14 cellular contexts compared by ENCODE assay signal in the genomic region with DNA sequence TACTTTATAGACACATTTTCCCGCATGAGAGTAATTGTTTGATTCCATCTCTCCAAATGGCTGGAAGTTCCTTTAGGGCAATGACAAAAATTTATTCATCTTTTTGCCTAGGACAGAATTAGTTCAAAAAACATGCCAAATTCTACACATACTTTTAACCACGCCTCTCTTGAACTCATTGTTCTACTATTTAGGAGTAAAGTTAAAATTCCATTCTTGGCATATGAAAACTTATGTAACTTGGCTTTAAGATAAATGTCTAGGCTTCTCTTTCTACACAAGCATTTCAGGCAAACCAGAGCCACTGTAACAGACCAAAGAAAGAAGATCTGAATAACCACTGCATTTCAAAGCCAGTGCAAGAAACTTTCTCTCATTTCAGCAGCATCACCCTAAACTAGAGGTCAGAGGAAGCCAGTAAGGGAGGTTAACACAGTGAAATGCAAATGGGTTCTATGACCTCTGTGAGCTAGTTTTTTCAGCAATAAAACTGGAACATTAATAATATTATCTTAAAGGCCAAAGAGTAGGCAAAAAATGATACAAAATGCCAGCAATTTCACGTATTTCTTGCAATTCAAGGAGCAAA.
DNase-seq lines count a peak whose midpoint lies in the region; ATAC-seq and TF ChIP-seq lines count a peak whose summit lies in the region.
"Had no signal": no experiment of that assay in that cellular context is flagged by ENCODE, and none has a peak within 500 bp of the region (broad histone marks: within the 10 kb centered on the region; RNA-seq: fewer than 3 reads in every experiment).

No MANE protein-coding gene starts in this region.

- H3K4me1 ChIP-seq in left ventricle myocardium inferior = peaks cover 54% of the 10 kb centered on the region

- DNase-seq in GM03348 (ENCODE audit: low spot score) (peak; percentile 24), fibroblast of peridontal ligament (ENCODE audit: extremely low read depth) (peak; percentile 71), renal cortical epithelial cell (ENCODE audit: low read depth) (peak; percentile 2), left ventricle myocardium inferior (no peak), NCI-H2107 treated with DMSO at 0.1 percent for 48 hours (lab: John Stamatoyannopoulos, UW; ENCODE audit: unreplicated experiment) (no peak)
- DNase-seq: activated CD8-positive, alpha-beta T cell treated with anti-CD3 and anti-CD28 coated beads for 36 hours; DMS153; naive B cell; NCI-H1417 treated with DMSO at 0.1 percent for 48 hours; posterior cingulate gyrus had no signal

- H3K9me3 ChIP-seq in left ventricle myocardium inferior (replicated peaks) = no peaks in the 10 kb centered on the region
- H3K9me3 ChIP-seq: thoracic aorta had no signal

- no peaks in the 10 kb centered on the region for H3K36me3 ChIP-seq in left ventricle myocardium inferior
- H3K36me3 ChIP-seq: thoracic aorta had no signal

- H3K27me3 ChIP-seq in left ventricle myocardium inferior (ENCODE audit: low read depth) = no peaks in the 10 kb centered on the region

- H3K27ac ChIP-seq in left ventricle myocardium inferior (replicated peaks) = no peak overlapping the region
- H3K27ac ChIP-seq: thoracic aorta had no signal

- intact Hi-C loops in left ventricle myocardium inferior (cut with micrococcal nuclease) = no loop called here

- H3K4me3 ChIP-seq in left ventricle myocardium inferior = no peak overlapping the region
- H3K4me3 ChIP-seq: thoracic aorta had no signal

- TF ChIP-seq CTCF in left ventricle myocardium inferior (IDR thresholded peaks at IDR 0.05; ENCODE audit: borderline replicate concordance) = no peak

- peak; percentile 43; the same call in 2 of the 3 replicates for ATAC-seq in SK-N-SH treated with all-trans-retinoic acid at 6 μM for 48 hours
- no peak for ATAC-seq in activated CD4-positive, CD25-positive, alpha-beta regulatory T cell treated with anti-CD3 and anti-CD28 coated beads, Interleukin-2, amount 50 U/mL, for 24 hours
- no peak for ATAC-seq in GM19452 (IDR thresholded peaks at IDR 0.05; ENCODE audit: unreplicated experiment)
- ATAC-seq: activated CD8-positive, alpha-beta T cell treated with anti-CD3 and anti-CD28 coated beads for 36 hours had no signal

TF ChIP-seq in SK-N-SH treated with all-trans-retinoic acid at 6 μM for 48 hours, 23 proteins besides CTCF, POLR2A, EP300 and RAD21:
- TF ChIP-seq ZFP3 (CRISPR knock-in tag; IDR thresholded peaks at IDR 0.05) = no peak
- TF ChIP-seq, protein P1, sequence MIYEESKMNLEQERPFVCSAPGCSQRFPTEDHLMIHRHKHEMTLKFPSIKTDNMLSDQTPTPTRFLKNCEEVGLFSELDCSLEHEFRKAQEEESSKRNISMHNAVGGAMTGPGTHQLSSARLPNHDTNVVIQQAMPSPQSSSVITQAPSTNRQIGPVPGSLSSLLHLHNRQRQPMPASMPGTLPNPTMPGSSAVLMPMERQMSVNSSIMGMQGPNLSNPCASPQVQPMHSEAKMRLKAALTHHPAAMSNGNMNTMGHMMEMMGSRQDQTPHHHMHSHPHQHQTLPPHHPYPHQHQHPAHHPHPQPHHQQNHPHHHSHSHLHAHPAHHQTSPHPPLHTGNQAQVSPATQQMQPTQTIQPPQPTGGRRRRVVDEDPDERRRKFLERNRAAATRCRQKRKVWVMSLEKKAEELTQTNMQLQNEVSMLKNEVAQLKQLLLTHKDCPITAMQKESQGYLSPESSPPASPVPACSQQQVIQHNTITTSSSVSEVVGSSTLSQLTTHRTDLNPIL (CRISPR knock-in tag; IDR thresholded peaks at IDR 0.05; ENCODE audit: low read depth) = no peak
- no peak for TF ChIP-seq SNAI2 (CRISPR knock-in tag; IDR thresholded peaks at IDR 0.05)
- TF ChIP-seq OSR1 (CRISPR knock-in tag; IDR thresholded peaks at IDR 0.05) = no peak
- TF ChIP-seq ISL1 (CRISPR knock-in tag; IDR thresholded peaks at IDR 0.05) = no peak
- TF ChIP-seq, protein P2, sequence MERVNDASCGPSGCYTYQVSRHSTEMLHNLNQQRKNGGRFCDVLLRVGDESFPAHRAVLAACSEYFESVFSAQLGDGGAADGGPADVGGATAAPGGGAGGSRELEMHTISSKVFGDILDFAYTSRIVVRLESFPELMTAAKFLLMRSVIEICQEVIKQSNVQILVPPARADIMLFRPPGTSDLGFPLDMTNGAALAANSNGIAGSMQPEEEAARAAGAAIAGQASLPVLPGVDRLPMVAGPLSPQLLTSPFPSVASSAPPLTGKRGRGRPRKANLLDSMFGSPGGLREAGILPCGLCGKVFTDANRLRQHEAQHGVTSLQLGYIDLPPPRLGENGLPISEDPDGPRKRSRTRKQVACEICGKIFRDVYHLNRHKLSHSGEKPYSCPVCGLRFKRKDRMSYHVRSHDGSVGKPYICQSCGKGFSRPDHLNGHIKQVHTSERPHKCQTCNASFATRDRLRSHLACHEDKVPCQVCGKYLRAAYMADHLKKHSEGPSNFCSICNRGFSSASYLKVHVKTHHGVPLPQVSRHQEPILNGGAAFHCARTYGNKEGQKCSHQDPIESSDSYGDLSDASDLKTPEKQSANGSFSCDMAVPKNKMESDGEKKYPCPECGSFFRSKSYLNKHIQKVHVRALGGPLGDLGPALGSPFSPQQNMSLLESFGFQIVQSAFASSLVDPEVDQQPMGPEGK (CRISPR knock-in tag; IDR thresholded peaks at IDR 0.05; ENCODE audit: borderline replicate concordance) = no peak
- TF ChIP-seq ARNTL (CRISPR knock-in tag; IDR thresholded peaks at IDR 0.05; ENCODE audit: borderline replicate concordance, low read depth) = no peak
- TF ChIP-seq ESRRG (CRISPR knock-in tag; IDR thresholded peaks at IDR 0.05) = no peak
- no peak for TF ChIP-seq BACH2 (CRISPR knock-in tag; IDR thresholded peaks at IDR 0.05; ENCODE audit: borderline replicate concordance)
- no peak for TF ChIP-seq CSDC2 (CRISPR knock-in tag; IDR thresholded peaks at IDR 0.05)
- no peak for TF ChIP-seq PPARA (CRISPR knock-in tag; IDR thresholded peaks at IDR 0.05; ENCODE audit: borderline replicate concordance)
- no peak for TF ChIP-seq TCF4 (CRISPR knock-in tag; IDR thresholded peaks at IDR 0.05; ENCODE audit: borderline replicate concordance)
- no peak for TF ChIP-seq ZNF70 (CRISPR knock-in tag; IDR thresholded peaks at IDR 0.05)
- no peak for TF ChIP-seq POU6F1 (CRISPR knock-in tag; IDR thresholded peaks at IDR 0.05; ENCODE audit: borderline replicate concordance, low read depth)
- TF ChIP-seq CSRNP3 (CRISPR knock-in tag; IDR thresholded peaks at IDR 0.05) = no peak
- TF ChIP-seq, protein P3, sequence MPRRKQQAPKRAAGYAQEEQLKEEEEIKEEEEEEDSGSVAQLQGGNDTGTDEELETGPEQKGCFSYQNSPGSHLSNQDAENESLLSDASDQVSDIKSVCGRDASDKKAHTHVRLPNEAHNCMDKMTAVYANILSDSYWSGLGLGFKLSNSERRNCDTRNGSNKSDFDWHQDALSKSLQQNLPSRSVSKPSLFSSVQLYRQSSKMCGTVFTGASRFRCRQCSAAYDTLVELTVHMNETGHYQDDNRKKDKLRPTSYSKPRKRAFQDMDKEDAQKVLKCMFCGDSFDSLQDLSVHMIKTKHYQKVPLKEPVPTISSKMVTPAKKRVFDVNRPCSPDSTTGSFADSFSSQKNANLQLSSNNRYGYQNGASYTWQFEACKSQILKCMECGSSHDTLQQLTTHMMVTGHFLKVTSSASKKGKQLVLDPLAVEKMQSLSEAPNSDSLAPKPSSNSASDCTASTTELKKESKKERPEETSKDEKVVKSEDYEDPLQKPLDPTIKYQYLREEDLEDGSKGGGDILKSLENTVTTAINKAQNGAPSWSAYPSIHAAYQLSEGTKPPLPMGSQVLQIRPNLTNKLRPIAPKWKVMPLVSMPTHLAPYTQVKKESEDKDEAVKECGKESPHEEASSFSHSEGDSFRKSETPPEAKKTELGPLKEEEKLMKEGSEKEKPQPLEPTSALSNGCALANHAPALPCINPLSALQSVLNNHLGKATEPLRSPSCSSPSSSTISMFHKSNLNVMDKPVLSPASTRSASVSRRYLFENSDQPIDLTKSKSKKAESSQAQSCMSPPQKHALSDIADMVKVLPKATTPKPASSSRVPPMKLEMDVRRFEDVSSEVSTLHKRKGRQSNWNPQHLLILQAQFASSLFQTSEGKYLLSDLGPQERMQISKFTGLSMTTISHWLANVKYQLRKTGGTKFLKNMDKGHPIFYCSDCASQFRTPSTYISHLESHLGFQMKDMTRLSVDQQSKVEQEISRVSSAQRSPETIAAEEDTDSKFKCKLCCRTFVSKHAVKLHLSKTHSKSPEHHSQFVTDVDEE (CRISPR knock-in tag; IDR thresholded peaks at IDR 0.05) = no peak
- TF ChIP-seq ZC3H10 (CRISPR knock-in tag; IDR thresholded peaks at IDR 0.05) = no peak
- TF ChIP-seq ZNF8 (CRISPR knock-in tag; IDR thresholded peaks at IDR 0.05) = no peak

Comparison
In these comparisons a context has a peak if more than half of its experiments do, and no peak if none do; other contexts are left out.
1. DNase-seq: peak in GM03348 (single experiment), fibroblast of peridontal ligament (single experiment) and renal cortical epithelial cell (single experiment); none in left ventricle myocardium inferior (single experiment) and NCI-H2107 treated with DMSO at 0.1 percent for 48 hours (single experiment).